In the genomic region with DNA sequence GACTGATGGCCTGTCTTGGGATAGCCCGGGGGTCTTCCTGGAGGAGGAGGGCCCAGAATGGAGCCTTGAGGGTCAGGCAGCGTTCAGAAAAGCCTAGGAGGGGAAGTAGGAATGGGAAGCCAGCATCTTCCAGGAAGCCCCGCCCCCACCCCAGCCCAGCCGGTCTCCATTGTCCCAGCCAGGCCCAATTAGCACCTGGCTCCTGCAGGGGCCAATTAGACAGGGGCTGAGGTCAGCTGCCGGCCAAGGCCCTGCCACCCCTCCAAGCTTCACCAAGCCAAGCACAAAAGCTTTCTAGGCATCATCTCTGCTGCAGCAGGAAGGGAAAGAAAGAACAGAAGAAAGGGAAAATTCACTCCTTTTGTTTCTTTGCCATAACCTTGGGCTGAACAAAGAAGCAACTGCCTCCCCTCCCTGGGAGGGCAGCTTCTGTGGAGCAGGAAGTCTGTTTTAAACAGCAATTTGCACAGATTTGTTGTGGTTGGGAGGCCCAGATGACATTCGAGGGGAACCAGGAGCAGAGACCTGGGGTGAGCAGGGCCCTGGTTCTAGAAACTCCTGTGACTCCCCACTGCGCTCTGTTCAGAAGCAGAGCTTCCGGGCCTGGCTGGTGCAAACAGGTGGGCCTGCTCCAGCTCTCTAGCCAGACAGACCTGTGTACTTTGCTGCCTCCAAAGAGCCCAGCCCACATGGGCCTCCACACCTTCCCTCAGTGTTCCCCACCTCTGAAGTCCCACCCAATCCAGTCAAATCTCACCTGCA, we compare ENCODE assay signal across 10 cellular contexts. TPM values are rescaled to one million over a fixed set of nuclear protein-coding genes. Genes with fewer than 3 reads are reported as not detected.
DNase-seq lines count a peak whose midpoint lies in the region; ATAC-seq and TF ChIP-seq lines count a peak whose summit lies in the region.
"Had no signal": no experiment of that assay in that cellular context is flagged by ENCODE, and none has a peak within 500 bp of the region (broad histone marks: within the 10 kb centered on the region; RNA-seq: fewer than 3 reads in every experiment).

No MANE protein-coding gene starts in this region.

- H4K8ac ChIP-seq in mesenchymal stem cell (ENCODE audit: low read length) = peak overlapping the region; percentile 68

- H3K79me1 ChIP-seq in mesenchymal stem cell (replicated peaks; ENCODE audit: low read length, poor library complexity, severe bottlenecking) = no peaks in the 10 kb centered on the region

- no peaks in the 10 kb centered on the region for H3K27me3 Mint-ChIP-seq in activated CD4-positive, alpha-beta memory T cell treated with anti-CD3 and anti-CD28 coated beads for 36 hours

- H3K27me3 ChIP-seq in HUES64 (ENCODE audit: insufficient read depth, low read length) = no peaks in the 10 kb centered on the region
- peaks cover 0 to 4% of the 10 kb centered on the region in 2 experiments for H3K27me3 ChIP-seq in mesenchymal stem cell (ENCODE audit: control insufficient read depth in 1 of 2, insufficient read depth in 1 of 2, low read length in 2 of 2)
- no peaks in the 10 kb centered on the region for H3K27me3 ChIP-seq in PC-9 (ENCODE audit: insufficient read depth, low read depth)

- no peak for ATAC-seq in HG02798 (IDR thresholded peaks at IDR 0.05; ENCODE audit: poor library complexity, unreplicated experiment)
- ATAC-seq in HG03457 (IDR thresholded peaks at IDR 0.05; ENCODE audit: unreplicated experiment) = no peak

- H3K4me1 ChIP-seq in HUES64 (ENCODE audit: insufficient read depth, low read length) (peaks cover 28% of the 10 kb centered on the region), mesenchymal stem cell (ENCODE audit: control insufficient read depth, insufficient read depth, low read depth, low read length) (peaks cover 47% of the 10 kb centered on the region), PC-9 (replicated peaks; ENCODE audit: insufficient read depth) (no peaks in the 10 kb centered on the region)

- H3K9ac ChIP-seq in HUES64 (ENCODE audit: low read depth, low read length) (peak overlapping the region; percentile 23; the same call in 1 of the 2 replicates), mesenchymal stem cell (ENCODE audit: low read length) (peak overlapping the region; percentile 32)

- H3K9me3 Mint-ChIP-seq in activated CD4-positive, alpha-beta memory T cell treated with anti-CD3 and anti-CD28 coated beads for 36 hours = no peaks in the 10 kb centered on the region
- H3K9me3 Mint-ChIP-seq: central memory CD8-positive, alpha-beta T cell had no signal

- H3K4me2 ChIP-seq in mesenchymal stem cell (ENCODE audit: low read length, poor library complexity, severe bottlenecking) = no peak overlapping the region
- no peak overlapping the region for H3K4me2 ChIP-seq in PC-9

- H2AK5ac ChIP-seq in mesenchymal stem cell (ENCODE audit: low read length, severe bottlenecking) = peak overlapping the region; percentile 69

- 33% methylated on average over 8 of the region's 8 CpGs for WGBS in HUES64
- 47% methylated on average over 4 of the region's 8 CpGs for WGBS in mesenchymal stem cell

- no peak for TF ChIP-seq CTCF in PC-9 (conservative IDR thresholded peaks at IDR 0.05)

- H3K23ac ChIP-seq in mesenchymal stem cell (ENCODE audit: low read length in 2 of 2) = no peak overlapping the region

- peak overlapping the region; percentile 4 to 85 for H3K4ac ChIP-seq in mesenchymal stem cell (ENCODE audit: low read depth in 1 of 2, low read length in 2 of 2)

- H3K14ac ChIP-seq in mesenchymal stem cell (ENCODE audit: low read length in 2 of 2) = no peak overlapping the region

- H3K27ac Mint-ChIP-seq in activated CD4-positive, alpha-beta memory T cell treated with anti-CD3 and anti-CD28 coated beads for 36 hours = no peak overlapping the region

- H3K36me3 ChIP-seq in HUES64 (ENCODE audit: insufficient read depth, low read length) (no peaks in the 10 kb centered on the region), mesenchymal stem cell (ENCODE audit: control insufficient read depth in 1 of 2, insufficient read depth in 2 of 2, low read depth in 1 of 2, low read length in 2 of 2) (no peaks in the 10 kb centered on the region), PC-9 (ENCODE audit: low read depth) (no peaks in the 10 kb centered on the region)

- peaks cover 6% of the 10 kb centered on the region; the same call in 1 of the 2 replicates for H3F3A ChIP-seq in PC-9 (ENCODE audit: insufficient read depth, low read depth)

- no peaks in the 10 kb centered on the region for H3K79me2 ChIP-seq in PC-9 (ENCODE audit: low read depth)

- POLR2A ChIA-PET in activated CD4-positive, alpha-beta memory T cell treated with anti-CD3 and anti-CD28 coated beads for 36 hours (lab: Charles Lee) = no interaction called here
- POLR2A ChIA-PET in PC-9 (lab: Charles Lee; ENCODE audit: unreplicated experiment) = no interaction called here

- no peaks in the 10 kb centered on the region for H3K36me3 Mint-ChIP-seq in activated CD4-positive, alpha-beta memory T cell treated with anti-CD3 and anti-CD28 coated beads for 36 hours

- DNase-seq in COLO668 (lab: John Stamatoyannopoulos, UW; ENCODE audit: unreplicated experiment) (peak; percentile 45), UCSD-AML1 (lab: John Stamatoyannopoulos, UW; ENCODE audit: unreplicated experiment) (peak; percentile 34), mesenchymal stem cell (no peak), PC-9 (no peak)
- DNase-seq in activated CD4-positive, alpha-beta memory T cell treated with anti-CD3 and anti-CD28 coated beads for 36 hours = no peak

- peak overlapping the region; percentile 49 for H4K91ac ChIP-seq in mesenchymal stem cell (ENCODE audit: low read length)

- CTCF ChIA-PET in activated CD4-positive, alpha-beta memory T cell treated with anti-CD3 and anti-CD28 coated beads for 36 hours (lab: Charles Lee) = interaction anchor here (0.9 to 3.9 kb wide), 6 partner anchors 11 to 347 kb away, joined by 3 to 19 read pairs (median 6); no protein-coding TSS in a partner anchor
- CTCF ChIA-PET in PC-9 (lab: Charles Lee) = interaction anchor here (0.6 to 1.5 kb wide), 4 partner anchors 8 to 191 kb away, joined by 4 to 10 read pairs (median 6); a partner anchor contains a TSS

- H3K9me3 ChIP-seq in HUES64 (ENCODE audit: insufficient read depth, low read depth, low read length) (no peaks in the 10 kb centered on the region), mesenchymal stem cell (ENCODE audit: control insufficient read depth, low read length) (no peaks in the 10 kb centered on the region), PC-9 (ENCODE audit: insufficient read depth, low read depth) (no peaks in the 10 kb centered on the region)

- no TSS peak for BruUV-seq in PC-9 (replicated peaks; lab: Mats Ljungman, UMichigan)

- peak overlapping the region; percentile 90 for H2BK15ac ChIP-seq in mesenchymal stem cell (ENCODE audit: low read depth, poor library complexity, severe bottlenecking)

- intact Hi-C loops in activated CD4-positive, alpha-beta memory T cell treated with anti-CD3 and anti-CD28 coated beads for 36 hours (cut with micrococcal nuclease) = loop anchor here (5.0 kb wide), 1 partner anchor 267 kb away; no protein-coding TSS in a partner anchor
- intact Hi-C loops in PC-9 (cut with micrococcal nuclease; ENCODE audit: unreplicated experiment) = loop anchor here (5.0 kb wide), 1 partner anchor 447 kb away; a partner anchor contains a TSS

- no peak overlapping the region for H3K4me3 Mint-ChIP-seq in activated CD4-positive, alpha-beta memory T cell treated with anti-CD3 and anti-CD28 coated beads for 36 hours
- H3K4me3 Mint-ChIP-seq: central memory CD8-positive, alpha-beta T cell had no signal

- no peaks in the 10 kb centered on the region for H3K9me2 ChIP-seq in PC-9 (ENCODE audit: insufficient read depth)

- no peak overlapping the region for H2AFZ ChIP-seq in mesenchymal stem cell (ENCODE audit: low read depth, low read length)
- H2AFZ ChIP-seq in PC-9 = no peak overlapping the region

- peak overlapping the region; percentile 63 for H3K27ac ChIP-seq in HUES64 (ENCODE audit: low read depth, low read length)
- no peak overlapping the region for H3K27ac ChIP-seq in mesenchymal stem cell (ENCODE audit: low read length, poor library complexity, severe bottlenecking)
- no peak overlapping the region for H3K27ac ChIP-seq in PC-9

- H2BK5ac ChIP-seq in mesenchymal stem cell (ENCODE audit: low read depth, low read length, poor library complexity, severe bottlenecking) = no peak overlapping the region

- peak overlapping the region; percentile 45 for H2BK120ac ChIP-seq in mesenchymal stem cell (ENCODE audit: low read depth, low read length)

- peak overlapping the region; percentile 38 to 73 for H3K18ac ChIP-seq in mesenchymal stem cell (ENCODE audit: low read depth in 1 of 2, low read length in 2 of 2)

- no peaks in the 10 kb centered on the region for H4K20me1 ChIP-seq in PC-9 (ENCODE audit: insufficient read depth)

- peaks cover 10% of the 10 kb centered on the region for H3K4me1 Mint-ChIP-seq in activated CD4-positive, alpha-beta memory T cell treated with anti-CD3 and anti-CD28 coated beads for 36 hours (ENCODE audit: low read depth)

- H3K4me3 ChIP-seq in HUES64 (ENCODE audit: low read length) (no peak overlapping the region), mesenchymal stem cell (ENCODE audit: insufficient read depth in 1 of 2, low read depth in 1 of 2, low read length in 2 of 2) (no peak overlapping the region), PC-9 (no peak overlapping the region)
- H3K4me3 ChIP-seq: lung had no signal

- peak overlapping the region; percentile 70 to 91 for H2BK12ac ChIP-seq in mesenchymal stem cell (ENCODE audit: low read length in 2 of 2)

RNA-seq across cellular contexts. Expression of a gene that starts 47.7 kb away (rescaled TPM):
- polyA plus RNA-seq in HUES64 (2013, experiment 1 of 2) = 1.7 TPM
- polyA plus RNA-seq in HUES64 (2013, experiment 2 of 2) = 2.2 TPM
- polyA plus RNA-seq in mesenchymal stem cell (2013, experiment 1 of 2) = 0.08 TPM
- 0.07 TPM for polyA plus RNA-seq in mesenchymal stem cell (2013, experiment 2 of 2)
- total RNA-seq in activated CD4-positive, alpha-beta memory T cell treated with anti-CD3 and anti-CD28 coated beads for 36 hours = under 1 TPM in 1 of 2 experiments, not detected in 1; 0.29 TPM
- total RNA-seq in PC-9 (2021) = 7.1 and 9.6 TPM in 2 replicates

Comparison
In these comparisons a context has a peak if more than half of its experiments do, and no peak if none do; other contexts are left out.
1. DNase-seq: peak in COLO668 (single experiment) and UCSD-AML1 (single experiment); none in mesenchymal stem cell (single experiment), activated CD4-positive, alpha-beta memory T cell treated with anti-CD3 and anti-CD28 coated beads for 36 hours (single experiment) and PC-9 (0 of 2).